Comparison of ENCODE assay signal across 1 cellular context in the genomic region with DNA sequence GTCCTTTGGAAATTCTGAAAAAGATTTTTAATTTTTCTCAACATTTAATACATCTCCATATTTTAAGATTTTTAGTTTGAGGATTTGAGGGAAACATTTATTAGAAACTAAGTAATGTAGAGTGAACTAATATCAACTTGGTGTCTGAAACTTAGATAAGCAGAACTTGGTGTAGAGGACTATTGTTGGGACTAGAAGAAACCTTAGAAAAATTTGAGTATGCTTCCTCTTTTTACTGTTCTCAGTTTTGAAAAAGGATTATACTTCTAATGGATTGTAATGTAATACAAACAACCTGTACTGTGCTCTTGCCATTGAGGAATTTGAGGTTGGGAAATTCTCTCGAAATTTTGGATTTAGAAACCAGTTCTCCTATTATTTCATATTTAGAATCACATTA.
TF ChIP-seq lines count a peak whose summit lies in the region.

No MANE protein-coding gene starts in this region.

TF ChIP-seq in neural cell, 6 proteins besides CTCF, POLR2A, EP300 and RAD21 (continued from another document):
- TF ChIP-seq, protein P1, sequence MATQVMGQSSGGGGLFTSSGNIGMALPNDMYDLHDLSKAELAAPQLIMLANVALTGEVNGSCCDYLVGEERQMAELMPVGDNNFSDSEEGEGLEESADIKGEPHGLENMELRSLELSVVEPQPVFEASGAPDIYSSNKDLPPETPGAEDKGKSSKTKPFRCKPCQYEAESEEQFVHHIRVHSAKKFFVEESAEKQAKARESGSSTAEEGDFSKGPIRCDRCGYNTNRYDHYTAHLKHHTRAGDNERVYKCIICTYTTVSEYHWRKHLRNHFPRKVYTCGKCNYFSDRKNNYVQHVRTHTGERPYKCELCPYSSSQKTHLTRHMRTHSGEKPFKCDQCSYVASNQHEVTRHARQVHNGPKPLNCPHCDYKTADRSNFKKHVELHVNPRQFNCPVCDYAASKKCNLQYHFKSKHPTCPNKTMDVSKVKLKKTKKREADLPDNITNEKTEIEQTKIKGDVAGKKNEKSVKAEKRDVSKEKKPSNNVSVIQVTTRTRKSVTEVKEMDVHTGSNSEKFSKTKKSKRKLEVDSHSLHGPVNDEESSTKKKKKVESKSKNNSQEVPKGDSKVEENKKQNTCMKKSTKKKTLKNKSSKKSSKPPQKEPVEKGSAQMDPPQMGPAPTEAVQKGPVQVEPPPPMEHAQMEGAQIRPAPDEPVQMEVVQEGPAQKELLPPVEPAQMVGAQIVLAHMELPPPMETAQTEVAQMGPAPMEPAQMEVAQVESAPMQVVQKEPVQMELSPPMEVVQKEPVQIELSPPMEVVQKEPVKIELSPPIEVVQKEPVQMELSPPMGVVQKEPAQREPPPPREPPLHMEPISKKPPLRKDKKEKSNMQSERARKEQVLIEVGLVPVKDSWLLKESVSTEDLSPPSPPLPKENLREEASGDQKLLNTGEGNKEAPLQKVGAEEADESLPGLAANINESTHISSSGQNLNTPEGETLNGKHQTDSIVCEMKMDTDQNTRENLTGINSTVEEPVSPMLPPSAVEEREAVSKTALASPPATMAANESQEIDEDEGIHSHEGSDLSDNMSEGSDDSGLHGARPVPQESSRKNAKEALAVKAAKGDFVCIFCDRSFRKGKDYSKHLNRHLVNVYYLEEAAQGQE (IDR thresholded peaks at IDR 0.05; ENCODE audit: borderline replicate concordance) = no peak
- TF ChIP-seq POLR2AphosphoS5 (IDR thresholded peaks at IDR 0.05) = no peak
TF ChIP-seq in neural cell: peak in this region for 0.
